ENCODE assay signal across 9 cellular contexts in genomic region chrX:19839770-19840254, GRCh38. TPM values are rescaled to one million over a fixed set of nuclear protein-coding genes. Genes with fewer than 3 reads are reported as not detected.
DNase-seq lines count a peak whose midpoint lies in the region; ATAC-seq and TF ChIP-seq lines count a peak whose summit lies in the region.
"Had no signal": no experiment of that assay in that cellular context is flagged by ENCODE, and none has a peak within 500 bp of the region (broad histone marks: within the 10 kb centered on the region; RNA-seq: fewer than 3 reads in every experiment).

No MANE protein-coding gene starts in this region.

- H3K4me1 ChIP-seq in OCI-LY7 (ENCODE audit: insufficient read depth, low read length, poor library complexity, severe bottlenecking): peaks cover 51% of the 10 kb centered on the region

- peak; percentile 66 for DNase-seq in DMS53 (lab: John Stamatoyannopoulos, UW)
- DNase-seq in OCI-LY7 (ENCODE audit: low spot score): peak; percentile 74
- DNase-seq in epithelial cell of esophagus (ENCODE audit: low read depth): peak; percentile 48
- DNase-seq in NCI-H345 (lab: John Stamatoyannopoulos, UW): no peak
- no peak for DNase-seq in foreskin fibroblast
- no peak for DNase-seq in ecto neural progenitor cell (ENCODE audit: low spot score)
- DNase-seq: SHP77 treated with DMSO at 0.1 percent for 48 hours had no signal

- peaks cover 21% of the 10 kb centered on the region for H3K36me3 ChIP-seq in OCI-LY7 (ENCODE audit: insufficient read depth, low read length)

- intact Hi-C loops in OCI-LY7 (cut with micrococcal nuclease; ENCODE audit: unreplicated experiment): loop anchor here (2.0 kb wide), 5 partner anchors 23 to 93 kb away; partner anchors contain the start of gene SH3KBP1

- TF ChIP-seq CTCF in OCI-LY7 (conservative IDR thresholded peaks at IDR 0.05; ENCODE audit: low read length) (no peak), epithelial cell of esophagus (IDR thresholded peaks at IDR 0.05; ENCODE audit: insufficient read depth, low read depth, low read length, missing control alignments) (no peak), foreskin fibroblast (IDR thresholded peaks at IDR 0.05; ENCODE audit: low read depth, low read length) (no peak)

- POLR2A ChIA-PET in OCI-LY7 (lab: Charles Lee): interaction anchor here (0.5 to 2.0 kb wide), 17 partner anchors 11 to 246 kb away, joined by 3 to 12 read pairs (median 5); no protein-coding TSS in a partner anchor

- peak overlapping the region; percentile 74 for H3K4me2 ChIP-seq in OCI-LY7 (ENCODE audit: low read length)

- no TSS peak for BruUV-seq in OCI-LY7 (replicated peaks; lab: Mats Ljungman, UMichigan)

- H2AFZ ChIP-seq in OCI-LY7 (ENCODE audit: low read length): no peak overlapping the region

- peak overlapping the region; percentile 81 for H3K27ac ChIP-seq in OCI-LY7 (ENCODE audit: low read depth, low read length, poor library complexity, severe bottlenecking)

- H3K9me2 ChIP-seq in OCI-LY7 (ENCODE audit: insufficient read depth, low read length): no peaks in the 10 kb centered on the region

- H3K9me3 ChIP-seq in OCI-LY7 (ENCODE audit: low read length): no peaks in the 10 kb centered on the region

- peaks cover 39% of the 10 kb centered on the region; the same call in 1 of the 2 replicates for H3K79me2 ChIP-seq in OCI-LY7 (ENCODE audit: insufficient read depth, low read depth, low read length)

- H4K20me1 ChIP-seq in OCI-LY7 (ENCODE audit: insufficient read depth, low read length): no peaks in the 10 kb centered on the region

- CTCF ChIA-PET in OCI-LY7 (lab: Charles Lee; ENCODE audit: unreplicated experiment): interaction anchor here (1.0 to 1.3 kb wide), 2 partner anchors 27 to 28 kb away, joined by 3 read pairs; no protein-coding TSS in a partner anchor

- peak; percentile 38 for ATAC-seq in HG02885 (IDR thresholded peaks at IDR 0.05; ENCODE audit: poor library complexity, unreplicated experiment)
- no peak for ATAC-seq in HG03342 (IDR thresholded peaks at IDR 0.05; ENCODE audit: unreplicated experiment)

- H3K4me3 ChIP-seq in OCI-LY7 (ENCODE audit: low read depth, low read length, poor library complexity, severe bottlenecking) (peak overlapping the region; percentile 48), epithelial cell of esophagus (ENCODE audit: low read length) (no peak overlapping the region), foreskin fibroblast (ENCODE audit: low read depth in 1 of 2, low read length in 2 of 2) (no peak overlapping the region)

RNA-seq across cellular contexts. Expression of gene SH3KBP1, which starts 47.6 kb away (rescaled TPM):
- 26.1 and 54.6 TPM in 2 replicates for total RNA-seq in OCI-LY7 (2014; rRNA removed; shearing (Covaris generic))
- 82.4 and 90.3 TPM in 2 replicates for total RNA-seq in OCI-LY7 (2022)

Comparison
In these comparisons a context has a peak if more than half of its experiments do, and no peak if none do; other contexts are left out.
1. DNase-seq: peak in DMS53 (single experiment), OCI-LY7 (single experiment) and epithelial cell of esophagus (single experiment); none in NCI-H345 (single experiment), foreskin fibroblast (0 of 2) and ecto neural progenitor cell (single experiment).